21 cellular contexts compared by ENCODE assay signal in genomic region chr17:55267777-55268648, GRCh38. TPM values are rescaled to one million over a fixed set of nuclear protein-coding genes. Genes with fewer than 3 reads are reported as not detected.
DNase-seq lines count a peak whose midpoint lies in the region; ATAC-seq and TF ChIP-seq lines count a peak whose summit lies in the region.
"Had no signal": no experiment of that assay in that cellular context is flagged by ENCODE, and none has a peak within 500 bp of the region (broad histone marks: within the 10 kb centered on the region; RNA-seq: fewer than 3 reads in every experiment).

No MANE protein-coding gene starts in this region.

- intact Hi-C loops in lower lobe of right lung (cut with DNase I), result no loop called here
- intact Hi-C loops in testis (cut with DNase I; ENCODE audit: low total_unique reads), result no loop called here

- no peak for TF ChIP-seq POLR2A in testis (IDR thresholded peaks at IDR 0.05)

- H3K27me3 ChIP-seq in lower lobe of right lung (ENCODE audit: low read depth) (peaks cover 30% of the 10 kb centered on the region), testis (no peaks in the 10 kb centered on the region)

- 49 to 58% methylated on average over 11 of the region's 11 CpGs for WGBS in testis, 2 donors

- H3K4me3 ChIP-seq in coronary artery (peak overlapping the region; percentile 78), lower lobe of right lung (peak overlapping the region; percentile 61), testis (peak overlapping the region; percentile 17 to 24)
- H3K4me3 ChIP-seq: neural progenitor cell had no signal

- H3K9me3 ChIP-seq in lower lobe of right lung (no peaks in the 10 kb centered on the region), testis (no peaks in the 10 kb centered on the region)

- peak overlapping the region; percentile 30 for H3K27ac ChIP-seq in C4-2B
- H3K27ac ChIP-seq in coronary artery, result peak overlapping the region; percentile 89 to 95
- H3K27ac ChIP-seq in lower lobe of right lung, result no peak overlapping the region
- H3K27ac ChIP-seq in testis, result peak overlapping the region; percentile 57 to 80
- H3K27ac ChIP-seq: neural progenitor cell had no signal

- TF ChIP-seq CTCF in C4-2B (conservative IDR thresholded peaks at IDR 0.05) (no peak), coronary artery (IDR thresholded peaks at IDR 0.05) (no peak), lower lobe of right lung (IDR thresholded peaks at IDR 0.05) (no peak), testis (IDR thresholded peaks at IDR 0.05) (no peak)

- no peak for ATAC-seq in lower lobe of right lung
- ATAC-seq: activated CD8-positive, alpha-beta T cell treated with anti-CD3 and anti-CD28 coated beads for 36 hours; T-cell had no signal

- in situ Hi-C loops in G401 (cut with HindIII; ENCODE audit: low sequenced_read_pairs), result no loop called here

- DNase-seq in coronary artery (ENCODE audit: low spot score) (no peak), lower lobe of right lung (no peak), testis (no peak), G401 (ENCODE audit: low spot score) (no peak), DMS79 (lab: John Stamatoyannopoulos, UW) (no peak), OCI-M1 (lab: John Stamatoyannopoulos, UW) (no peak), DMS53 (lab: John Stamatoyannopoulos, UW) (no peak)
- DNase-seq: ACHN; activated CD8-positive, alpha-beta T cell treated with anti-CD3 and anti-CD28 coated beads for 36 hours; activated naive CD4-positive, alpha-beta T cell treated with anti-CD3 and anti-CD28 coated beads for 36 hours; activated T-cell treated with anti-CD3 and anti-CD28 coated beads, Interleukin-2, amount 50 U/mL, for 1 hour; CD4-positive, CD25-positive, alpha-beta regulatory T cell; HCEC 1CT; kidney glomerular epithelial cell; NCI-H774; SIG-M5; stimulated activated CD4-positive, alpha-beta T cell treated with anti-CD3 and anti-CD28 coated beads, Interleukin-12 subunit alpha, Interleukin-12 subunit beta, amount 100 ng/mL, for 4 hours; T-cell had no signal

- H3K36me3 ChIP-seq in lower lobe of right lung, result no peaks in the 10 kb centered on the region
- H3K36me3 ChIP-seq in testis (ENCODE audit: low read depth, missing control alignments), result no peaks in the 10 kb centered on the region
- H3K36me3 ChIP-seq: neural progenitor cell had no signal

- H3K4me1 ChIP-seq in lower lobe of right lung, result peaks cover 21% of the 10 kb centered on the region
- peaks cover 9% of the 10 kb centered on the region for H3K4me1 ChIP-seq in testis

RNA-seq across cellular contexts. Expression of gene HLF, which starts 3.3 kb away (rescaled TPM):
- total RNA-seq in lower lobe of right lung (29.4 TPM), testis (10 to 100 TPM; 14.5 to 23.4 TPM)
- polyA plus RNA-seq in testis (ENCODE audit: insufficient read depth, low read depth, low replicate concordance), result 7.0 TPM
- total RNA-seq in G401 (2014; rRNA removed; shearing (Covaris generic)), result 0.12 and 0.95 TPM in 2 replicates
- total RNA-seq: fibroblast of villous mesenchyme had no signal

Comparison
In these comparisons a context has a peak if more than half of its experiments do, and no peak if none do; other contexts are left out.
1. H3K4me3 ChIP-seq: peak in every context shown above with its lines; median percentile 78 in coronary artery; 61 in lower lobe of right lung; 20 in testis.